Comparison of ENCODE assay signal across 1 cellular context in genomic region chr3:196670335-196670734, GRCh38.
TF ChIP-seq lines count a peak whose summit lies in the region.

No MANE protein-coding gene starts in this region.

TF ChIP-seq in GM23338, 12 proteins besides CTCF, POLR2A, EP300 and RAD21 (continued from another document):
- TF ChIP-seq REST (IDR thresholded peaks at IDR 0.05; ENCODE audit: unreplicated experiment), result no peak
- TF ChIP-seq CREB1 (CRISPR knock-in tag; IDR thresholded peaks at IDR 0.05; ENCODE audit: low read depth), result no peak
- no peak for TF ChIP-seq ZNF331 (CRISPR knock-in tag; IDR thresholded peaks at IDR 0.05; ENCODE audit: low read depth)
- no peak for TF ChIP-seq ZNF462 (CRISPR knock-in tag; IDR thresholded peaks at IDR 0.05)
- TF ChIP-seq STAT1 (IDR thresholded peaks at IDR 0.05; ENCODE audit: unreplicated experiment), result no peak
- TF ChIP-seq NANOG (IDR thresholded peaks at IDR 0.05; ENCODE audit: borderline replicate concordance), result no peak
- no peak for TF ChIP-seq ETS1 (IDR thresholded peaks at IDR 0.05)
